Comparison of ENCODE assay signal across 1 cellular context in genomic region chr14:49598479-49599301, GRCh38.
TF ChIP-seq lines count a peak whose summit lies in the region.

A gene with protein sequence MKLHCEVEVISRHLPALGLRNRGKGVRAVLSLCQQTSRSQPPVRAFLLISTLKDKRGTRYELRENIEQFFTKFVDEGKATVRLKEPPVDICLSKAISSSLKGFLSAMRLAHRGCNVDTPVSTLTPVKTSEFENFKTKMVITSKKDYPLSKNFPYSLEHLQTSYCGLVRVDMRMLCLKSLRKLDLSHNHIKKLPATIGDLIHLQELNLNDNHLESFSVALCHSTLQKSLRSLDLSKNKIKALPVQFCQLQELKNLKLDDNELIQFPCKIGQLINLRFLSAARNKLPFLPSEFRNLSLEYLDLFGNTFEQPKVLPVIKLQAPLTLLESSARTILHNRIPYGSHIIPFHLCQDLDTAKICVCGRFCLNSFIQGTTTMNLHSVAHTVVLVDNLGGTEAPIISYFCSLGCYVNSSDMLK (plus strand): TSS chr14:49598940. CDS start chr14:49599021, 81 bp downstream.

TF ChIP-seq in WTC11, 78 proteins besides CTCF, POLR2A, EP300 and RAD21 (continued from another document and continues in another):
- TF ChIP-seq, protein P1, sequence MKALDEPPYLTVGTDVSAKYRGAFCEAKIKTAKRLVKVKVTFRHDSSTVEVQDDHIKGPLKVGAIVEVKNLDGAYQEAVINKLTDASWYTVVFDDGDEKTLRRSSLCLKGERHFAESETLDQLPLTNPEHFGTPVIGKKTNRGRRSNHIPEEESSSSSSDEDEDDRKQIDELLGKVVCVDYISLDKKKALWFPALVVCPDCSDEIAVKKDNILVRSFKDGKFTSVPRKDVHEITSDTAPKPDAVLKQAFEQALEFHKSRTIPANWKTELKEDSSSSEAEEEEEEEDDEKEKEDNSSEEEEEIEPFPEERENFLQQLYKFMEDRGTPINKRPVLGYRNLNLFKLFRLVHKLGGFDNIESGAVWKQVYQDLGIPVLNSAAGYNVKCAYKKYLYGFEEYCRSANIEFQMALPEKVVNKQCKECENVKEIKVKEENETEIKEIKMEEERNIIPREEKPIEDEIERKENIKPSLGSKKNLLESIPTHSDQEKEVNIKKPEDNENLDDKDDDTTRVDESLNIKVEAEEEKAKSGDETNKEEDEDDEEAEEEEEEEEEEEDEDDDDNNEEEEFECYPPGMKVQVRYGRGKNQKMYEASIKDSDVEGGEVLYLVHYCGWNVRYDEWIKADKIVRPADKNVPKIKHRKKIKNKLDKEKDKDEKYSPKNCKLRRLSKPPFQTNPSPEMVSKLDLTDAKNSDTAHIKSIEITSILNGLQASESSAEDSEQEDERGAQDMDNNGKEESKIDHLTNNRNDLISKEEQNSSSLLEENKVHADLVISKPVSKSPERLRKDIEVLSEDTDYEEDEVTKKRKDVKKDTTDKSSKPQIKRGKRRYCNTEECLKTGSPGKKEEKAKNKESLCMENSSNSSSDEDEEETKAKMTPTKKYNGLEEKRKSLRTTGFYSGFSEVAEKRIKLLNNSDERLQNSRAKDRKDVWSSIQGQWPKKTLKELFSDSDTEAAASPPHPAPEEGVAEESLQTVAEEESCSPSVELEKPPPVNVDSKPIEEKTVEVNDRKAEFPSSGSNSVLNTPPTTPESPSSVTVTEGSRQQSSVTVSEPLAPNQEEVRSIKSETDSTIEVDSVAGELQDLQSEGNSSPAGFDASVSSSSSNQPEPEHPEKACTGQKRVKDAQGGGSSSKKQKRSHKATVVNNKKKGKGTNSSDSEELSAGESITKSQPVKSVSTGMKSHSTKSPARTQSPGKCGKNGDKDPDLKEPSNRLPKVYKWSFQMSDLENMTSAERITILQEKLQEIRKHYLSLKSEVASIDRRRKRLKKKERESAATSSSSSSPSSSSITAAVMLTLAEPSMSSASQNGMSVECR (CRISPR knock-in tag; IDR thresholded peaks at IDR 0.05; ENCODE audit: borderline replicate concordance): peak; percentile 87
- TF ChIP-seq ZNF263 (CRISPR knock-in tag; IDR thresholded peaks at IDR 0.05; ENCODE audit: low read depth): no peak
- no peak for TF ChIP-seq IRF2 (CRISPR knock-in tag; IDR thresholded peaks at IDR 0.05; ENCODE audit: borderline replicate concordance, low read depth)
- TF ChIP-seq FOXP1 (CRISPR knock-in tag; IDR thresholded peaks at IDR 0.05; ENCODE audit: borderline replicate concordance): peak; percentile 60; the same call in 1 of the 2 replicates
- no peak for TF ChIP-seq ZNF512 (CRISPR knock-in tag; IDR thresholded peaks at IDR 0.05; ENCODE audit: borderline replicate concordance)
- no peak; the same call in 1 of the 2 replicates for TF ChIP-seq ZNF317 (CRISPR knock-in tag; IDR thresholded peaks at IDR 0.05; ENCODE audit: borderline replicate concordance, low read depth)
- TF ChIP-seq FOXJ3 (CRISPR knock-in tag; IDR thresholded peaks at IDR 0.05; ENCODE audit: borderline replicate concordance): 0 out of 2 replicates have a peak, but pooled peaks have one; percentile 18
- no peak for TF ChIP-seq PRRX2 (CRISPR knock-in tag; IDR thresholded peaks at IDR 0.05)
- peak; percentile 69; the same call in 1 of the 2 replicates for TF ChIP-seq ESRRA (CRISPR knock-in tag; IDR thresholded peaks at IDR 0.05; ENCODE audit: borderline replicate concordance)
- TF ChIP-seq, protein P2, sequence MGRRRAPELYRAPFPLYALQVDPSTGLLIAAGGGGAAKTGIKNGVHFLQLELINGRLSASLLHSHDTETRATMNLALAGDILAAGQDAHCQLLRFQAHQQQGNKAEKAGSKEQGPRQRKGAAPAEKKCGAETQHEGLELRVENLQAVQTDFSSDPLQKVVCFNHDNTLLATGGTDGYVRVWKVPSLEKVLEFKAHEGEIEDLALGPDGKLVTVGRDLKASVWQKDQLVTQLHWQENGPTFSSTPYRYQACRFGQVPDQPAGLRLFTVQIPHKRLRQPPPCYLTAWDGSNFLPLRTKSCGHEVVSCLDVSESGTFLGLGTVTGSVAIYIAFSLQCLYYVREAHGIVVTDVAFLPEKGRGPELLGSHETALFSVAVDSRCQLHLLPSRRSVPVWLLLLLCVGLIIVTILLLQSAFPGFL (CRISPR knock-in tag; IDR thresholded peaks at IDR 0.05; ENCODE audit: borderline replicate concordance): peak; percentile 72; the same call in 1 of the 2 replicates
- peak; percentile 96 for TF ChIP-seq HMGXB4 (CRISPR knock-in tag; IDR thresholded peaks at IDR 0.05)
- TF ChIP-seq MYBL2 (CRISPR knock-in tag; IDR thresholded peaks at IDR 0.05): peak; percentile 91
- no peak for TF ChIP-seq OVOL2 (CRISPR knock-in tag; IDR thresholded peaks at IDR 0.05; ENCODE audit: borderline replicate concordance)
- no peak for TF ChIP-seq GRHL2 (CRISPR knock-in tag; IDR thresholded peaks at IDR 0.05; ENCODE audit: insufficient replicate concordance, severe bottlenecking)
- no peak for TF ChIP-seq ATF3 (CRISPR knock-in tag; conservative IDR thresholded peaks at IDR 0.05)
- peak; percentile 32; the same call in 1 of the 2 replicates for TF ChIP-seq USF1 (CRISPR knock-in tag; IDR thresholded peaks at IDR 0.05)
- 0 out of 2 replicates have a peak, but pooled peaks have one; percentile 21 for TF ChIP-seq KAT7 (CRISPR knock-in tag; IDR thresholded peaks at IDR 0.05; ENCODE audit: borderline replicate concordance)
- no peak; the same call in 1 of the 2 replicates for TF ChIP-seq CBFB (CRISPR knock-in tag; IDR thresholded peaks at IDR 0.05; ENCODE audit: low read depth)
- TF ChIP-seq ZNF138 (CRISPR knock-in tag; conservative IDR thresholded peaks at IDR 0.05): no peak
- TF ChIP-seq, protein P3, sequence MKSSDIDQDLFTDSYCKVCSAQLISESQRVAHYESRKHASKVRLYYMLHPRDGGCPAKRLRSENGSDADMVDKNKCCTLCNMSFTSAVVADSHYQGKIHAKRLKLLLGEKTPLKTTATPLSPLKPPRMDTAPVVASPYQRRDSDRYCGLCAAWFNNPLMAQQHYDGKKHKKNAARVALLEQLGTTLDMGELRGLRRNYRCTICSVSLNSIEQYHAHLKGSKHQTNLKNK (CRISPR knock-in tag; IDR thresholded peaks at IDR 0.05): no peak
- TF ChIP-seq USF2 (CRISPR knock-in tag; IDR thresholded peaks at IDR 0.05): no peak; the same call in 1 of the 2 replicates
- TF ChIP-seq NFYB (CRISPR knock-in tag; conservative IDR thresholded peaks at IDR 0.05; ENCODE audit: low read depth): no peak
- TF ChIP-seq NR2C2 (CRISPR knock-in tag; IDR thresholded peaks at IDR 0.05): no peak
- no peak for TF ChIP-seq NR1H2 (CRISPR knock-in tag; IDR thresholded peaks at IDR 0.05)
- TF ChIP-seq, protein P4, sequence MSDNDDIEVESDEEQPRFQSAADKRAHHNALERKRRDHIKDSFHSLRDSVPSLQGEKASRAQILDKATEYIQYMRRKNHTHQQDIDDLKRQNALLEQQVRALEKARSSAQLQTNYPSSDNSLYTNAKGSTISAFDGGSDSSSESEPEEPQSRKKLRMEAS (CRISPR knock-in tag; IDR thresholded peaks at IDR 0.05): peak; percentile 94
- TF ChIP-seq, protein P5, sequence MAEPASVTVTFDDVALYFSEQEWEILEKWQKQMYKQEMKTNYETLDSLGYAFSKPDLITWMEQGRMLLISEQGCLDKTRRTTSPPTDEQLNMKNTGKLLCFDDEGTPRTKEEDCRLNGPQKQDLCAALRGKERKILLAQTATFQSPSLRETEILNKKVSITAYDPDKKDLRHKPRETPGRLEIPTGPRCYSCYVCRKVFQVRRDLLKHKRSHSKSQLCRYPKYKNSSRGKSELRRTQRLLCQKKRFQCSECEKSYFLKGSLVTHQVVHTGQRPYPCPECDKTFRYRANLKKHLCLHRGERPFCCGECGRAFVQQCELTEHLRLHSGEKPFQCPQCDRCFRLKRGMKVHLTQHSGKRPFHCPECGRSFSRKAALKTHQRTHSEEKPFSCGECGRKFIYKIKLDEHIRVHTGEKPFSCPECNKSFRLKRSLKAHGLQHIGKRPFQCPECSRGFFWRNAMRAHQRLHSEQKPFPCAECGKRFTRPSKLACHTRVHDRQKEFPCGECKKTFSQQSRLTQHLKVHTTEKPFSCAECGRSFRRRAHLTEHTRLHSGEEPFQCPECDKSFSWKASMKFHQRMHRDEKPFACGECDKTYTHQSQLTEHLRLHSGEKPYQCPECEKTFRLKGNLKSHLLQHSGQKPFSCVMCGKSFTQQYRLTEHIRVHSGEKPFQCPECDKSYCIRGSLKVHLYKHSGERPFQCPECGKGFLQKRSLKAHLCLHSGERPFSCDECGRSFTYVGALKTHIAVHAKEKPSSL (CRISPR knock-in tag; conservative IDR thresholded peaks at IDR 0.05): no peak
- TF ChIP-seq ZBTB43 (CRISPR knock-in tag; IDR thresholded peaks at IDR 0.05): 0 out of 2 replicates have a peak, but pooled peaks have one; percentile 21
- TF ChIP-seq, protein P6, sequence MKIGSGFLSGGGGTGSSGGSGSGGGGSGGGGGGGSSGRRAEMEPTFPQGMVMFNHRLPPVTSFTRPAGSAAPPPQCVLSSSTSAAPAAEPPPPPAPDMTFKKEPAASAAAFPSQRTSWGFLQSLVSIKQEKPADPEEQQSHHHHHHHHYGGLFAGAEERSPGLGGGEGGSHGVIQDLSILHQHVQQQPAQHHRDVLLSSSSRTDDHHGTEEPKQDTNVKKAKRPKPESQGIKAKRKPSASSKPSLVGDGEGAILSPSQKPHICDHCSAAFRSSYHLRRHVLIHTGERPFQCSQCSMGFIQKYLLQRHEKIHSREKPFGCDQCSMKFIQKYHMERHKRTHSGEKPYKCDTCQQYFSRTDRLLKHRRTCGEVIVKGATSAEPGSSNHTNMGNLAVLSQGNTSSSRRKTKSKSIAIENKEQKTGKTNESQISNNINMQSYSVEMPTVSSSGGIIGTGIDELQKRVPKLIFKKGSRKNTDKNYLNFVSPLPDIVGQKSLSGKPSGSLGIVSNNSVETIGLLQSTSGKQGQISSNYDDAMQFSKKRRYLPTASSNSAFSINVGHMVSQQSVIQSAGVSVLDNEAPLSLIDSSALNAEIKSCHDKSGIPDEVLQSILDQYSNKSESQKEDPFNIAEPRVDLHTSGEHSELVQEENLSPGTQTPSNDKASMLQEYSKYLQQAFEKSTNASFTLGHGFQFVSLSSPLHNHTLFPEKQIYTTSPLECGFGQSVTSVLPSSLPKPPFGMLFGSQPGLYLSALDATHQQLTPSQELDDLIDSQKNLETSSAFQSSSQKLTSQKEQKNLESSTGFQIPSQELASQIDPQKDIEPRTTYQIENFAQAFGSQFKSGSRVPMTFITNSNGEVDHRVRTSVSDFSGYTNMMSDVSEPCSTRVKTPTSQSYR (CRISPR knock-in tag; IDR thresholded peaks at IDR 0.05): 0 out of 2 replicates have a peak, but pooled peaks have one; percentile 50
- peak; percentile 96 for TF ChIP-seq E2F5 (CRISPR knock-in tag; IDR thresholded peaks at IDR 0.05)
